In the genomic region with DNA sequence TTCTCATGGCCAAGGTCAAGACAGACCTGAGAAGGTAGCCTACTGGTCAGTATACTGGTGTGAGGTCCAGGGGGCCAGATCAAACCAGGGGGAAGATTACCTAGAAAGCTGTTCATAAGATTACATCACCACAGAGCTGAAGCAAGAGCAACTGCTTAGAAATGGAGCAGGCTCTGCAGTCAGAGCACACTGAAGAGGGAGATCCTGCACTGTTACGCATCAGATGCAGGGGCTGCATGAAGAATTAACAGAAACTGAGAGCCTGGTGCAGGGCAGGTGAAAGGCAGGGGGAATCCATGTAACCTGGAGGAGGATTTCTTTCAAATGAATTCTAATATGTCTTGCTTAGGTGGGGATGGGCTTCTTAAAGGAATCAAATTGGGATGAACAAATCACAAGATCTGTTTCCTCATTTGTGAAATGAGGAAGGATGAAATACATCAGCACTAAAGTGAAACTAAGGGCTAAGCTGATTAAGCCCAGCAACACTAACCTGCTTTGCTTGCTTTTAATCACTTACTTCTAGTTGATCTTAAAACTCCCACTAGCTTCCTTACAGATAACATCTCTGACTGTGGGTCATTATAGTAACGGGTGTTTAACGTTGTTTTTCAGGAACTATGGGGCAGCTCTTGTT, we compare ENCODE assay signal across 16 cellular contexts.
DNase-seq lines count a peak whose midpoint lies in the region; ATAC-seq and TF ChIP-seq lines count a peak whose summit lies in the region.
"Had no signal": no experiment of that assay in that cellular context is flagged by ENCODE, and none has a peak within 500 bp of the region (broad histone marks: within the 10 kb centered on the region; RNA-seq: fewer than 3 reads in every experiment).

No MANE protein-coding gene starts in this region.

- no peak overlapping the region for H3K27ac Mint-ChIP-seq in neural progenitor cell
- H3K27ac Mint-ChIP-seq: CD4-positive, alpha-beta T cell had no signal

- H3K27ac ChIP-seq in caudate nucleus (ENCODE audit: low read depth, low read length) (peak overlapping the region; percentile 73), neural progenitor cell (no peak overlapping the region), prostate gland (no peak overlapping the region)
- H3K27ac ChIP-seq: VCaP had no signal

- H2AFZ ChIP-seq in neural progenitor cell (replicated peaks): no peak overlapping the region

- WGBS in prostate gland: 29% methylated on average over 3 of the region's 3 CpGs

- H3K4me1 Mint-ChIP-seq in neural progenitor cell: peaks cover 4% of the 10 kb centered on the region

- peak; percentile 55 for ATAC-seq in GM18502 (IDR thresholded peaks at IDR 0.05; ENCODE audit: poor library complexity, unreplicated experiment)
- ATAC-seq: naive thymus-derived CD8-positive, alpha-beta T cell had no signal

- peak overlapping the region; percentile 6 for H3K4me2 ChIP-seq in neural progenitor cell
- H3K4me2 ChIP-seq: smooth muscle cell had no signal

- H3K9me3 Mint-ChIP-seq in neural progenitor cell: peaks cover 10% of the 10 kb centered on the region

- peaks cover 2% of the 10 kb centered on the region for H3K36me3 Mint-ChIP-seq in neural progenitor cell

- no peak overlapping the region for H3K4me3 ChIP-seq in neural progenitor cell
- no peak overlapping the region for H3K4me3 ChIP-seq in prostate gland
- H3K4me3 ChIP-seq: smooth muscle cell, thoracic aorta had no signal

- no peaks in the 10 kb centered on the region for H3K27me3 Mint-ChIP-seq in neural progenitor cell (ENCODE audit: insufficient read depth, low read depth)
- H3K27me3 Mint-ChIP-seq: CD4-positive, alpha-beta T cell had no signal

- DNase-seq in NCI-H82 treated with DMSO at 0.1 percent for 48 hours (lab: John Stamatoyannopoulos, UW; ENCODE audit: unreplicated experiment): peak; percentile 85
- DNase-seq in caudate nucleus (lab: John Stamatoyannopoulos, UW): peak in 26 of 61 donors; percentile 1 to 51 (median 14)
- DNase-seq in neural progenitor cell (ENCODE audit: low spot score): peak; percentile 25
- DNase-seq in prostate gland (ENCODE audit: low spot score): no peak
- DNase-seq in NCI-H446 (lab: John Stamatoyannopoulos, UW): no peak
- no peak for DNase-seq in NCI-H1694 (lab: John Stamatoyannopoulos, UW)
- no peak for DNase-seq in A172 (ENCODE audit: low spot score)
- DNase-seq: activated T-cell treated with anti-CD3 and anti-CD28 coated beads for 4 hours; CD4-positive, alpha-beta T cell; cortex of kidney; naive thymus-derived CD8-positive, alpha-beta T cell; NCI-H2227 treated with DMSO at 0.1 percent for 48 hours had no signal

- TF ChIP-seq CTCF in neural progenitor cell (IDR thresholded peaks at IDR 0.05): no peak
- no peak for TF ChIP-seq CTCF in prostate gland (IDR thresholded peaks at IDR 0.05)

- TF ChIP-seq POLR2A in prostate gland (IDR thresholded peaks at IDR 0.05): no peak

- peak overlapping the region; percentile 17 for H3K4me3 Mint-ChIP-seq in neural progenitor cell
- H3K4me3 Mint-ChIP-seq: CD4-positive, alpha-beta T cell; naive thymus-derived CD8-positive, alpha-beta T cell had no signal

- H4K20me1 ChIP-seq in neural progenitor cell (ENCODE audit: low read depth): no peaks in the 10 kb centered on the region

- H3K27me3 ChIP-seq in neural progenitor cell (no peaks in the 10 kb centered on the region), prostate gland (replicated peaks; ENCODE audit: insufficient read depth) (no peaks in the 10 kb centered on the region)

- H3K4me1 ChIP-seq in neural progenitor cell (peaks cover 9% of the 10 kb centered on the region), prostate gland (replicated peaks) (no peaks in the 10 kb centered on the region)

- intact Hi-C loops in prostate gland (cut with DNase I): no loop called here

- H3K9me3 ChIP-seq in neural progenitor cell (ENCODE audit: low read depth) (no peaks in the 10 kb centered on the region), prostate gland (no peaks in the 10 kb centered on the region)
- H3K9me3 ChIP-seq: thoracic aorta had no signal

- peaks cover 21% of the 10 kb centered on the region for H3F3A ChIP-seq in neural progenitor cell (ENCODE audit: low read depth)

- H3K9ac ChIP-seq in neural progenitor cell: no peak overlapping the region

- H3K79me2 ChIP-seq in neural progenitor cell (ENCODE audit: low read depth): no peaks in the 10 kb centered on the region

- H3K36me3 ChIP-seq in neural progenitor cell (no peaks in the 10 kb centered on the region), prostate gland (no peaks in the 10 kb centered on the region)
- H3K36me3 ChIP-seq: thoracic aorta had no signal

Comparison
In these comparisons a context has a peak if more than half of its experiments do, and no peak if none do; other contexts are left out.
1. DNase-seq: peak in NCI-H82 treated with DMSO at 0.1 percent for 48 hours (single experiment) and neural progenitor cell (single experiment); none in prostate gland (single experiment), NCI-H446 (0 of 2), NCI-H1694 (single experiment) and A172 (single experiment).